ENCODE assay signal across 8 cellular contexts in the genomic region with DNA sequence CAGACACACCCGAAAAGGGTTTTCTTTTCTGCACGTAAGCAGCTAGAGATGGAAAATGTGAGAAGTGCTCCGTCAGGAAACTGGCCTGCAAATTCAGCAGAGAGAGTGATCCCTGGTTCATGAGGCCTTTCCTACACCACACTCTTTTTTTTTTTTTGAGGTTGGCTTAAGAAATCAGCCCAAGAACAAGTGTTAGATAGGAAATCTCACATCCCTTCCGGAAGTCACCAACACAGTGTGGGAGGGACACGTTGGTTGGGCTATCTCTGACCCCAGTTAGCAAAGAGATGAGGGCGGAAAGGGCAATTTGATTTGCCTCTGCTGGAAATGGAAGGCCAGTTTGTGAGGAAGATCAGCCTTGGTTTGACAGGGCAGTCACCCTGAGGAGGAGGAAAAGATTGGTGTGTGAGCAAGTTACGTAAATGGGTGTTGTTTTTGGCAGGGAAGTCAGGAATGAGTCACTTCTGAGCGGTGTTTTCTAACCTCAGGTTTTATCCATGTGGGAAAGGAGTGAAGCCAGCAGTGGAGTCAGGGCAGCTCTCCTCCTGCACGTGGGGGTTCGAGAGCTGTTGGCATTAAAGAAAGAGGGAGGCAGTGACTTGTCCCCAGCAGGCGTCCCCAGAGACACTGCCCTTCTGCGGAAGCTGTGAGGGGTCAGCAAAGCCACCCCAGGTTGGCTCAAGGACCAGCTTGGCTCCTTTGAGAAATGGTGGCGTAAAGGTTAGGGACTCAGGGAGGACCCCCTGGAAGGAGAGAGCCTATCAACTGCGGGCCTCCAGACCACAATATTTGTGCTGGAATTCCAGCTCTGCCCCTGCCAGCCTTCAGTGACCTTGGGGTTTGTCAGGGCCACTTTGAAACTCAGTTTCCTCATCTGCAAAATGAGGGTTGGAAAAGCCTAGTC.
DNase-seq lines count a peak whose midpoint lies in the region; ATAC-seq, FAIRE-seq and TF ChIP-seq lines count a peak whose summit lies in the region.

No MANE protein-coding gene starts in this region.

- peak; percentile 90 for FAIRE-seq in RCC 7860 (lab: Jason Lieb, UNC)

- H3K36me3 ChIP-seq in lung (ENCODE audit: control insufficient read depth in 2 of 2, insufficient read depth in 2 of 2, low read length in 2 of 2) = peaks cover 0 to 3% of the 10 kb centered on the region in 2 donors
- no peaks in the 10 kb centered on the region for H3K36me3 ChIP-seq in tibial nerve

- no peak overlapping the region for H3K4me3 ChIP-seq in lung
- no peak overlapping the region for H3K4me3 ChIP-seq in tibial nerve

- TF ChIP-seq POLR2A in tibial nerve (IDR thresholded peaks at IDR 0.05) = peak in 1 of 2 donors; percentile 31

- H3K27me3 ChIP-seq in lung (ENCODE audit: control insufficient read depth, insufficient read depth) (no peaks in the 10 kb centered on the region), tibial nerve (no peaks in the 10 kb centered on the region)

- TF ChIP-seq CTCF in lung (IDR thresholded peaks at IDR 0.05; ENCODE audit: control extremely low read depth, extremely low read depth) (no peak), tibial nerve (IDR thresholded peaks at IDR 0.05) (no peak)

- H3K27ac ChIP-seq in caudate nucleus (ENCODE audit: low read depth, low read length) (peak overlapping the region; percentile 93), lung (ENCODE audit: low read depth in 1 of 2, low read length in 1 of 2) (peak overlapping the region; percentile 73 to 92), tibial nerve (peak overlapping the region; percentile 79 to 85 (median 81))

- DNase-seq in GM04504 (ENCODE audit: low read depth) = peak; percentile 94
- peak; percentile 94 for DNase-seq in RCC 7860 (ENCODE audit: low spot score)
- peak in 27 of 61 donors; percentile 5 to 78 (median 40) for DNase-seq in caudate nucleus (lab: John Stamatoyannopoulos, UW)
- DNase-seq in lung (ENCODE audit: low spot score) = peak; percentile 69
- peak; percentile 50 to 88 for DNase-seq in tibial nerve (ENCODE audit: low spot score in 2 of 2)
- DNase-seq in NCI-H1417 (lab: John Stamatoyannopoulos, UW) = no peak
- DNase-seq in activated CD4-positive, CD25-positive, alpha-beta regulatory T cell treated with anti-CD3 and anti-CD28 coated beads, Interleukin-2, amount 50 U/mL, for 72 hours = no peak

- ATAC-seq in lung (ENCODE audit: insufficient read depth, low FRiP score) = peak; percentile 64
- no peak for ATAC-seq in HG03469 (IDR thresholded peaks at IDR 0.05; ENCODE audit: unreplicated experiment)

- 36 to 41% methylated on average over 14 of the region's 14 CpGs for WGBS in lung, 2 donors
- 35 to 45% methylated on average over 14 of the region's 14 CpGs for WGBS in tibial nerve, 2 donors

- peak; percentile 32 to 95 for TF ChIP-seq EP300 in tibial nerve (IDR thresholded peaks at IDR 0.05)

- H3K9me3 ChIP-seq in lung (ENCODE audit: control insufficient read depth in 2 of 2, insufficient read depth in 1 of 2, low read length in 1 of 2) = peaks cover 0 to 2% of the 10 kb centered on the region in 2 donors
- no peaks in the 10 kb centered on the region for H3K9me3 ChIP-seq in tibial nerve

- H3K4me1 ChIP-seq in lung (ENCODE audit: control insufficient read depth in 2 of 2, insufficient read depth in 2 of 2, low read length in 2 of 2) (peaks cover 5 to 24% of the 10 kb centered on the region in 2 donors), tibial nerve (peaks cover 0 to 34% (median 12%) of the 10 kb centered on the region in 4 donors)

Comparison
In these comparisons a context has a peak if more than half of its experiments do, and no peak if none do; other contexts are left out.
1. DNase-seq: peak in GM04504 (single experiment), RCC 7860 (single experiment), lung (single experiment) and tibial nerve (2 of 2); none in NCI-H1417 (0 of 3) and activated CD4-positive, CD25-positive, alpha-beta regulatory T cell treated with anti-CD3 and anti-CD28 coated beads, Interleukin-2, amount 50 U/mL, for 72 hours (single experiment).
2. Peak in every context shown above with its lines, with median percentiles within 50 percentile points of each other: H3K27ac ChIP-seq.